10 cellular contexts compared by ENCODE assay signal in the genomic region with DNA sequence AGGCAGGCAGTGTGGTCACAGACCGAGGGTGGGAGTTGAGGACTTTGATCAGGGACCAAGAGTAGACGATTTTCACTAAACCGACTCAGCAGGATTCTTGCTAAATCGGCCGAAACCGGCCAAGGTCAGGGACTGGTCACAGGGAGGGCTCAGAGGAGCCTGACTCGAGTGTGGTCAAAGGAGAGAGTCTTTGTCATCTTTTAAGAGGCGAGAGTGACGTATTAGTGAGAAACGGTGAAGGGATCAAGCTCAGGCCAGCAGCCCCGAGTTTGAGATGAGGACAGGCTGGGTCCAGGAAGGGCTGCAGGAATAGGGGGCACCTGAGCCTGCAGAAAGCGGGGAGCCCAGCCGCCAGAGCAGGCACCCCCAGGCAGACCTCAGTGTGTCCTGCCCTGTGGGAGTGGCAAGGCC. TPM values are rescaled to one million over a fixed set of nuclear protein-coding genes. Genes with fewer than 3 reads are reported as not detected.
DNase-seq lines count a peak whose midpoint lies in the region; ATAC-seq, FAIRE-seq and TF ChIP-seq lines count a peak whose summit lies in the region.
"Had no signal": no experiment of that assay in that cellular context is flagged by ENCODE, and none has a peak within 500 bp of the region (broad histone marks: within the 10 kb centered on the region; RNA-seq: fewer than 3 reads in every experiment).

No MANE protein-coding gene starts in this region.

- TF ChIP-seq CTCF in Loucy (conservative IDR thresholded peaks at IDR 0.05; ENCODE audit: low read length) (no peak), astrocyte (IDR thresholded peaks at IDR 0.05; ENCODE audit: insufficient read depth, low read depth, low read length) (no peak), neural crest cell (conservative IDR thresholded peaks at IDR 0.05) (no peak)

- H4K20me1 ChIP-seq in Loucy (ENCODE audit: insufficient read depth, low read length, poor library complexity, severe bottlenecking), result no peaks in the 10 kb centered on the region
- H4K20me1 ChIP-seq in astrocyte (ENCODE audit: insufficient read depth, low read length), result no peaks in the 10 kb centered on the region

- H3K27me3 ChIP-seq in Loucy (ENCODE audit: insufficient read depth, low read length, poor library complexity, severe bottlenecking) (no peaks in the 10 kb centered on the region), astrocyte (ENCODE audit: insufficient read depth, low read length) (no peaks in the 10 kb centered on the region)

- no peaks in the 10 kb centered on the region for H3K36me3 ChIP-seq in Loucy (ENCODE audit: insufficient read depth, low read length)
- H3K36me3 ChIP-seq in astrocyte (ENCODE audit: insufficient read depth, low read length), result no peaks in the 10 kb centered on the region

- H3K9ac ChIP-seq in Loucy (ENCODE audit: low read depth, low read length, poor library complexity, severe bottlenecking) (peak overlapping the region; percentile 99), astrocyte (ENCODE audit: low read length) (no peak overlapping the region)

- no peak overlapping the region for H2AFZ ChIP-seq in Loucy (ENCODE audit: low read length)
- H2AFZ ChIP-seq in astrocyte (ENCODE audit: low read depth, low read length), result peak overlapping the region; percentile 50

- peaks cover 2% of the 10 kb centered on the region for H3K27me3 Mint-ChIP-seq in astrocyte (ENCODE audit: low read depth, unreplicated experiment)
- H3K27me3 Mint-ChIP-seq in neural crest cell (ENCODE audit: low read depth), result peaks cover 4% of the 10 kb centered on the region

- no peak overlapping the region for H3K27ac ChIP-seq in astrocyte (ENCODE audit: low read depth, low read length)

- H3K4me3 ChIP-seq in Loucy (ENCODE audit: low read length, poor library complexity, severe bottlenecking), result peak overlapping the region; percentile 95
- H3K4me3 ChIP-seq in astrocyte (ENCODE audit: insufficient read depth, low read depth, low read length), result no peak overlapping the region

- H3F3A ChIP-seq in Loucy (ENCODE audit: low read depth), result no peaks in the 10 kb centered on the region

- no peak for FAIRE-seq in astrocyte (lab: Jason Lieb, UNC)

- H3K79me2 ChIP-seq in Loucy (ENCODE audit: insufficient read depth, low read length), result peaks cover 6% of the 10 kb centered on the region; the same call in 1 of the 2 replicates
- H3K79me2 ChIP-seq in astrocyte (ENCODE audit: insufficient read depth, low read length), result no peaks in the 10 kb centered on the region

- H3K9me3 Mint-ChIP-seq in astrocyte (ENCODE audit: unreplicated experiment) (no peaks in the 10 kb centered on the region), neural crest cell (no peaks in the 10 kb centered on the region)

- DNase-seq in AML-193 (lab: John Stamatoyannopoulos, UW) (peak; percentile 41 to 54), astrocyte (ENCODE audit: low read depth) (no peak), neural crest cell (ENCODE audit: low read depth, low spot score) (no peak), NCI-H2107 treated with DMSO at 0.1 percent for 48 hours (lab: John Stamatoyannopoulos, UW; ENCODE audit: unreplicated experiment) (no peak), dedifferentiated amniotic fluid mesenchymal stem cell (ENCODE audit: extremely low spot score) (no peak)
- DNase-seq: COR-L47; stimulated activated CD4-positive, alpha-beta T cell treated with anti-CD3 and anti-CD28 coated beads, Interleukin-4, amount 100 ng/mL, for 4 hours had no signal

- H3K4me1 ChIP-seq in Loucy (ENCODE audit: insufficient read depth, low read length, poor library complexity, severe bottlenecking) (peaks cover 23% of the 10 kb centered on the region), astrocyte (ENCODE audit: insufficient read depth, low read length) (peaks cover 9% of the 10 kb centered on the region)

- no peak overlapping the region for H3K4me3 Mint-ChIP-seq in astrocyte (ENCODE audit: unreplicated experiment)
- H3K4me3 Mint-ChIP-seq in neural crest cell, result peak overlapping the region; percentile 75

- no peaks in the 10 kb centered on the region; the same call in 1 of the 2 replicates for H3K9me2 ChIP-seq in Loucy (replicated peaks; ENCODE audit: low read depth, low read length)

- H3K4me2 ChIP-seq in Loucy (ENCODE audit: low read depth, low read length, poor library complexity, severe bottlenecking) (peak overlapping the region; percentile 96), astrocyte (ENCODE audit: low read length) (no peak overlapping the region)

- H3K9me3 ChIP-seq in Loucy (ENCODE audit: insufficient read depth, low read depth, low read length) (no peaks in the 10 kb centered on the region), astrocyte (ENCODE audit: insufficient read depth, low read depth, low read length) (no peaks in the 10 kb centered on the region)

- no peak for ATAC-seq in HG02588 (IDR thresholded peaks at IDR 0.05; ENCODE audit: unreplicated experiment)
- no peak for ATAC-seq in HG02885 (IDR thresholded peaks at IDR 0.05; ENCODE audit: poor library complexity, unreplicated experiment)

- H3K4me1 Mint-ChIP-seq in astrocyte (ENCODE audit: low read depth, unreplicated experiment), result peaks cover 7% of the 10 kb centered on the region
- peaks cover 19% of the 10 kb centered on the region for H3K4me1 Mint-ChIP-seq in neural crest cell

- H3K27ac Mint-ChIP-seq in astrocyte (ENCODE audit: unreplicated experiment), result no peak overlapping the region
- peak overlapping the region; percentile 82 for H3K27ac Mint-ChIP-seq in neural crest cell (ENCODE audit: unreplicated experiment)

- H3K36me3 Mint-ChIP-seq in astrocyte (ENCODE audit: low read depth, unreplicated experiment), result no peaks in the 10 kb centered on the region
- no peaks in the 10 kb centered on the region for H3K36me3 Mint-ChIP-seq in neural crest cell (ENCODE audit: low read depth)

RNA-seq across cellular contexts. Expression of gene FAM20C, which starts 41.6 kb away (rescaled TPM):
- total RNA-seq in astrocyte, result 10.0 and 10.6 TPM in 2 replicates
- 21.9 and 22.7 TPM in 2 replicates for total RNA-seq in neural crest cell

Comparison
In these comparisons a context has a peak if more than half of its experiments do, and no peak if none do; other contexts are left out.
1. DNase-seq: peak in AML-193 (2 of 2); none in astrocyte (single experiment), neural crest cell (single experiment), NCI-H2107 treated with DMSO at 0.1 percent for 48 hours (single experiment) and dedifferentiated amniotic fluid mesenchymal stem cell (single experiment).